In the genomic region with DNA sequence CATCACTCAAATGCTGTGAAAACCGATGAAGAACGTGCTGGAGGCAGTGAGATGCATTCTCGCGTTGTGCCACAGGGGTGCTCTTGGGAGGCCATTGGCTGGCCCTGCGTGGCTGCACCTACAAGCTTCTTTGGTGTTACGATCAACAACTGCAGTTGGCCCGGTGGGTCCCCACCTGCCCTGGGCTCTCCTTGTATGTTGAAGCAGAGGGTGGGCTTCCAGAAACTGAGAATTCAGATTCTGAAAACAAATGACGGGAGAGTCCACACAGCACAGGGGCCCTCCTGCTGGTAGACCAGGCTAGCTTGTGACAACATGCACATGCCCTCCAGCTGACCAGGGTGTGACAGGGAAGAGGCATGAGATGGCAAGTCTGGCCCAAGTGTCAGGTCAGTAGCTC, we compare ENCODE assay signal across 14 cellular contexts. TPM values are rescaled to one million over a fixed set of nuclear protein-coding genes. Genes with fewer than 3 reads are reported as not detected.
A peak's percentile ranks its signal among the peaks of the same experiment; 100 is the strongest.
DNase-seq lines count a peak whose midpoint lies in the region; ATAC-seq and TF ChIP-seq lines count a peak whose summit lies in the region.
"Had no signal": no experiment of that assay in that cellular context is flagged by ENCODE, and none has a peak within 500 bp of the region (broad histone marks: within the 10 kb centered on the region; RNA-seq: fewer than 3 reads in every experiment).

No MANE protein-coding gene starts in this region.

- no peak for TF ChIP-seq RAD21 in SK-N-SH (IDR thresholded peaks at IDR 0.05; ENCODE audit: low read length)

- no peak for ATAC-seq in foreskin keratinocyte
- no peak for ATAC-seq in GM19351 (IDR thresholded peaks at IDR 0.05; ENCODE audit: unreplicated experiment)
- ATAC-seq in GM21723 (IDR thresholded peaks at IDR 0.05; ENCODE audit: unreplicated experiment), result no peak
- ATAC-seq: CD8-positive, alpha-beta T cell; GM12878 had no signal

- H3K9me3 ChIP-seq in SK-N-SH (no peaks in the 10 kb centered on the region), sigmoid colon (no peaks in the 10 kb centered on the region)

- H3K9ac ChIP-seq in SK-N-SH, result no peak overlapping the region

- no peaks in the 10 kb centered on the region for H4K20me1 ChIP-seq in SK-N-SH (ENCODE audit: insufficient read depth)

- TF ChIP-seq POLR2A in sigmoid colon (IDR thresholded peaks at IDR 0.05), result no peak

- H3K27me3 ChIP-seq in SK-N-SH (ENCODE audit: insufficient read depth), result no peaks in the 10 kb centered on the region
- H3K27me3 ChIP-seq in foreskin keratinocyte, result no peaks in the 10 kb centered on the region
- no peaks in the 10 kb centered on the region for H3K27me3 ChIP-seq in sigmoid colon

- H3F3A ChIP-seq in SK-N-SH (replicated peaks; ENCODE audit: insufficient read depth), result no peaks in the 10 kb centered on the region

- H2AFZ ChIP-seq in SK-N-SH (ENCODE audit: low read depth), result no peak overlapping the region

- H3K27ac ChIP-seq in SK-N-SH (ENCODE audit: low read depth in 2 of 2, low read length in 1 of 2) (no peak overlapping the region), foreskin keratinocyte (no peak overlapping the region), sigmoid colon (no peak overlapping the region)

- H3K4me3 ChIP-seq in AG04449 (ENCODE audit: low read depth, low read length) (no peak overlapping the region), SK-N-SH (ENCODE audit: low read depth in 2 of 2, low read length in 1 of 2) (no peak overlapping the region), sigmoid colon (no peak overlapping the region)
- H3K4me3 ChIP-seq: GM12878 had no signal

- CTCF ChIA-PET in AG04449 (lab: Yijun Ruan, JAX), result no interaction called here
- CTCF ChIA-PET in SK-N-SH (lab: Yijun Ruan, JAX), result interaction anchor here (0.7 to 6.0 kb wide), 9 partner anchors 7 to 89 kb away, joined by 3 to 34 read pairs (median 3); no protein-coding TSS in a partner anchor

- H3K4me1 ChIP-seq in SK-N-SH (ENCODE audit: control insufficient read depth in 1 of 2, insufficient read depth in 2 of 2, low read depth in 1 of 2, low read length in 1 of 2), result peaks cover 0 to 2% of the 10 kb centered on the region in 2 experiments; a peak in 1 of 4 replicates
- peaks cover 3% of the 10 kb centered on the region for H3K4me1 ChIP-seq in foreskin keratinocyte
- peaks cover 0 to 11% (median 8%) of the 10 kb centered on the region in 4 donors for H3K4me1 ChIP-seq in sigmoid colon

- no peak overlapping the region for H3K4me2 ChIP-seq in SK-N-SH

- intact Hi-C loops in sigmoid colon (cut with DNase I), result no loop called here

- H3K79me2 ChIP-seq in SK-N-SH (ENCODE audit: insufficient read depth), result no peaks in the 10 kb centered on the region

- no peak for DNase-seq in AG04449 (ENCODE audit: low read depth, low spot score)
- DNase-seq in SK-N-SH, result no peak
- no peak for DNase-seq in foreskin keratinocyte
- DNase-seq in cerebellum (ENCODE audit: low spot score), result no peak
- no peak for DNase-seq in sigmoid colon
- DNase-seq: aorta; CD8-positive, alpha-beta T cell; natural killer cell; NCI-H1930; small intestine had no signal

- no peak for TF ChIP-seq EP300 in SK-N-SH (IDR thresholded peaks at IDR 0.05; ENCODE audit: borderline replicate concordance in 1 of 2, low read depth in 1 of 2, low read length in 1 of 2)
- TF ChIP-seq EP300 in sigmoid colon (IDR thresholded peaks at IDR 0.05), result no peak

- H3K36me3 ChIP-seq in SK-N-SH (replicated peaks in 1 of 2; ENCODE audit: control insufficient read depth in 1 of 2, insufficient read depth in 2 of 2, low read length in 1 of 2) (peaks cover 2 to 12% of the 10 kb centered on the region in 2 experiments), sigmoid colon (peaks cover 0 to 22% (median 11%) of the 10 kb centered on the region in 4 donors)

- POLR2A ChIA-PET in AG04449 (lab: Yijun Ruan, JAX) (no interaction called here), SK-N-SH (lab: Yijun Ruan, JAX) (no interaction called here)

- WGBS in SK-N-SH (ENCODE audit: low lambda C conversion rate), result 83% methylated on average over 8 of the region's 8 CpGs
- WGBS in sigmoid colon, 2 donors, result 84 to 93% methylated on average over 8 of the region's 8 CpGs

- TF ChIP-seq CTCF in AG04449 (IDR thresholded peaks at IDR 0.05; ENCODE audit: insufficient read depth, low read length, missing control alignments), result peak; percentile 18
- TF ChIP-seq CTCF in GM12872 (IDR thresholded peaks at IDR 0.05; ENCODE audit: insufficient read depth, low read depth, low read length), result peak; percentile 35; the same call in 2 of the 3 replicates
- TF ChIP-seq CTCF in SK-N-SH (IDR thresholded peaks at IDR 0.05), result peak; percentile 46
- peak; percentile 23 for TF ChIP-seq CTCF in foreskin keratinocyte (conservative IDR thresholded peaks at IDR 0.05)
- no peak for TF ChIP-seq CTCF in sigmoid colon (IDR thresholded peaks at IDR 0.05)

- no peaks in the 10 kb centered on the region for H3K9me2 ChIP-seq in SK-N-SH

TF ChIP-seq in SK-N-SH, 30 proteins besides CTCF, POLR2A, EP300 and RAD21:
- no peak for TF ChIP-seq POLR2AphosphoS5 (IDR thresholded peaks at IDR 0.05; ENCODE audit: low read depth, low read length)

RNA-seq across cellular contexts. Expression of gene DDC, which starts 23.7 kb away (rescaled TPM):
- polyA plus RNA-seq in SK-N-SH (2012; rRNA removed) (1.8 and 5.4 TPM in 2 replicates), foreskin keratinocyte (not detected in 2 replicates), sigmoid colon (10 to 100 TPM; 42.7 to 77.2 (median 57.1) TPM)
- polyA plus RNA-seq in SK-N-SH (2012; cell fraction: cytosol; rRNA removed), result 5.0 and 9.3 TPM in 2 replicates
- 2.0 and 2.3 TPM in 2 replicates for polyA plus RNA-seq in SK-N-SH (2012; cell fraction: nucleus; rRNA removed)
- total RNA-seq in foreskin keratinocyte (not detected in 2 replicates), cerebellum (1.2 TPM), sigmoid colon (under 1 TPM in 1 of 4 donors, not detected in 3; 0.36 TPM)
- total RNA-seq: aorta; CD8-positive, alpha-beta T cell; GM12878; natural killer cell had no signal
- polyA plus RNA-seq: GM12878 had no signal

Comparison
In these comparisons a context has a peak if more than half of its experiments do, and no peak if none do; other contexts are left out.
1. CTCF ChIP-seq: peak in AG04449 (single experiment), GM12872 (single experiment), SK-N-SH (single experiment) and foreskin keratinocyte (single experiment); none in sigmoid colon (0 of 4).